In the genomic region with DNA sequence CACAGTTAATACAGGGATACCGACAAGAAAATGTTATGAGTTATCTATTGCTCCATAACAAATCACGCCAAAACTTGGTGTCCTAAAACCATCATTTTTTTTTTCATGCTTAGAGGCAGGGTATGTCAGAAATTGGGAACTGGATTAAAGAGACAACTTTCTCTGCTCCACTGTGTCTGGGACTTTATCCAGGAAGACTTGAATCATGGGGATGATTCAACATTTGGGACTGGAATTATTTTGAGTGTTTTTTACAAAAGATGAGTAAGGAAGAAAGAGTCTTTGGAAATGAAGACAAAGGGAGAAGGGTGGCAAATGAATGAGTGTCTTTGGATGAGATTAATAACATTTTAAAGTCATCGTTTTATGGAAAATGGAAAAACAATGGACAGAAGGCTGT, we compare ENCODE assay signal across 25 cellular contexts.
DNase-seq lines count a peak whose midpoint lies in the region; ATAC-seq and TF ChIP-seq lines count a peak whose summit lies in the region.
"Had no signal": no experiment of that assay in that cellular context is flagged by ENCODE, and none has a peak within 500 bp of the region (broad histone marks: within the 10 kb centered on the region; RNA-seq: fewer than 3 reads in every experiment).

No MANE protein-coding gene starts in this region.

- CTCF ChIA-PET in PC-3 (lab: Charles Lee), result no interaction called here

- no peak overlapping the region for H3K27ac Mint-ChIP-seq in type B pancreatic cell
- H3K27ac Mint-ChIP-seq: stimulated activated naive CD8-positive, alpha-beta T cell treated with anti-CD3 and anti-CD28 coated beads, Interleukin-15, Interleukin-2, amounts not matched to agents 100 ng/mL and 50 ng/mL, for 24 hours; T-helper 2 cell treated with Interferon-gamma antibody and Interleukin-4, amounts not matched to agents 5 μg/mL and 100 μg/mL, for 36 hours had no signal

- peak; percentile 70 for ATAC-seq in PC-3
- no peak for ATAC-seq in GM18858 (IDR thresholded peaks at IDR 0.05; ENCODE audit: unreplicated experiment)
- ATAC-seq in HG02973 (IDR thresholded peaks at IDR 0.05; ENCODE audit: unreplicated experiment), result no peak
- ATAC-seq: gastrocnemius medialis, K562, right cardiac atrium had no signal

- no peaks in the 10 kb centered on the region for H3K79me2 ChIP-seq in PC-3 (ENCODE audit: low read length)

- H3K36me3 ChIP-seq in PC-3 (ENCODE audit: low read depth, low read length) (no peaks in the 10 kb centered on the region), ascending aorta (no peaks in the 10 kb centered on the region)
- H3K36me3 ChIP-seq: gastrocnemius medialis, tibial artery had no signal

- intact Hi-C loops in PC-3 (cut with micrococcal nuclease), result no loop called here
- intact Hi-C loops in ascending aorta (cut with DNase I), result no loop called here

- no peaks in the 10 kb centered on the region for H3K9me3 Mint-ChIP-seq in type B pancreatic cell

- no peaks in the 10 kb centered on the region for H3K9me3 ChIP-seq in PC-3 (ENCODE audit: low read length)
- peaks cover 0 to 4% of the 10 kb centered on the region in 2 donors for H3K9me3 ChIP-seq in ascending aorta
- H3K9me3 ChIP-seq: gastrocnemius medialis had no signal

- H3K4me2 ChIP-seq in PC-3 (ENCODE audit: low read length), result peak overlapping the region; percentile 54

- H2AFZ ChIP-seq in PC-3 (ENCODE audit: low read length), result 0 out of 2 replicates have a peak overlapping the region, but pooled peaks have one; percentile 6

- H3K27me3 Mint-ChIP-seq in type B pancreatic cell, result no peaks in the 10 kb centered on the region
- H3K27me3 Mint-ChIP-seq: stimulated activated naive CD8-positive, alpha-beta T cell treated with anti-CD3 and anti-CD28 coated beads, Interleukin-15, Interleukin-2, amounts not matched to agents 100 ng/mL and 50 ng/mL, for 24 hours had no signal

- no peak overlapping the region for H3K9ac ChIP-seq in PC-3 (ENCODE audit: low read length)

- H3K4me3 Mint-ChIP-seq in type B pancreatic cell, result no peak overlapping the region
- H3K4me3 Mint-ChIP-seq: neural crest cell; stimulated activated naive CD8-positive, alpha-beta T cell treated with anti-CD3 and anti-CD28 coated beads, Interleukin-15, Interleukin-2, amounts not matched to agents 100 ng/mL and 50 ng/mL, for 24 hours; T-helper 2 cell treated with Interferon-gamma antibody and Interleukin-4, amounts not matched to agents 5 μg/mL and 100 μg/mL, for 36 hours had no signal

- H3K4me3 ChIP-seq in PC-3 (ENCODE audit: low read length) (no peak overlapping the region), cardiac fibroblast (replicated peaks in 1 of 2; ENCODE audit: low read depth in 2 of 2, low read length in 2 of 2) (no peak overlapping the region), ascending aorta (no peak overlapping the region)
- H3K4me3 ChIP-seq: dorsolateral prefrontal cortex, gastrocnemius medialis, K562, tibial artery had no signal

- peak; percentile 81 for DNase-seq in PC-3
- peak; percentile 27 to 56 for DNase-seq in cardiac fibroblast (ENCODE audit: low read depth in 2 of 2)
- DNase-seq in inferior parietal cortex (ENCODE audit: extremely low spot score), result peak; percentile 9
- DNase-seq in type B pancreatic cell (ENCODE audit: extremely low spot score, unreplicated experiment), result no peak
- DNase-seq in ascending aorta (ENCODE audit: low spot score in 2 of 2), result no peak
- DNase-seq: activated CD4-positive, alpha-beta T cell treated with anti-CD3 and anti-CD28 coated beads for 48 hours; activated naive CD4-positive, alpha-beta T cell treated with anti-CD3 and anti-CD28 coated beads, Interleukin-2, amount 50 U/mL, for 16 hours; anterior cingulate cortex; DMS 273 treated with DMSO at 0.1 percent for 48 hours; dorsolateral prefrontal cortex; gastrocnemius medialis; hypothalamus; islet precursor cell; NCI-H146; NCI-H2171; NCI-H526; right cardiac atrium; tibial artery had no signal

- peaks cover 7% of the 10 kb centered on the region; the same call in 1 of the 2 replicates for H3K4me1 ChIP-seq in PC-3 (ENCODE audit: insufficient read depth, low read length)
- H3K4me1 ChIP-seq in ascending aorta, result no peaks in the 10 kb centered on the region
- H3K4me1 ChIP-seq: gastrocnemius medialis, tibial artery had no signal

- H3K27ac ChIP-seq in PC-3 (ENCODE audit: low read length), result peak overlapping the region; percentile 68
- H3K27ac ChIP-seq in ascending aorta, result no peak overlapping the region
- H3K27ac ChIP-seq: dorsolateral prefrontal cortex, gastrocnemius medialis, tibial artery, VCaP had no signal

- no peaks in the 10 kb centered on the region for H3K36me3 Mint-ChIP-seq in type B pancreatic cell

- H3K4me1 Mint-ChIP-seq in type B pancreatic cell (ENCODE audit: unreplicated experiment), result no peaks in the 10 kb centered on the region
- H3K4me1 Mint-ChIP-seq: neural crest cell had no signal

- H3K9me2 ChIP-seq in PC-3 (replicated peaks; ENCODE audit: low read length), result no peaks in the 10 kb centered on the region

- no peaks in the 10 kb centered on the region for H3K27me3 ChIP-seq in PC-3 (ENCODE audit: low read length)
- H3K27me3 ChIP-seq in ascending aorta, result no peaks in the 10 kb centered on the region
- H3K27me3 ChIP-seq: dorsolateral prefrontal cortex, gastrocnemius medialis, tibial artery had no signal

- H3F3A ChIP-seq in PC-3 (ENCODE audit: low read length, unreplicated experiment), result no peaks in the 10 kb centered on the region

- no peak for TF ChIP-seq CTCF in PC-3 (conservative IDR thresholded peaks at IDR 0.05; ENCODE audit: low read depth, low read length)
- TF ChIP-seq CTCF in cardiac fibroblast (IDR thresholded peaks at IDR 0.05; ENCODE audit: low read depth, low read length), result no peak
- TF ChIP-seq CTCF in type B pancreatic cell (conservative IDR thresholded peaks at IDR 0.05), result no peak
- no peak for TF ChIP-seq CTCF in ascending aorta (IDR thresholded peaks at IDR 0.05)

- H4K20me1 ChIP-seq in PC-3 (ENCODE audit: low read length), result no peaks in the 10 kb centered on the region

- POLR2A ChIA-PET in PC-3 (lab: Charles Lee; ENCODE audit: unreplicated experiment), result no interaction called here

- no TSS peak for BruUV-seq in PC-3 (replicated peaks; lab: Mats Ljungman, UMichigan)

Comparison
In these comparisons a context has a peak if more than half of its experiments do, and no peak if none do; other contexts are left out.
1. DNase-seq: peak in PC-3 (single experiment), cardiac fibroblast (2 of 2) and inferior parietal cortex (single experiment); none in type B pancreatic cell (single experiment) and ascending aorta (0 of 2).